8 cellular contexts compared by ENCODE assay signal in genomic region chr12:115504241-115504941, GRCh38.
A peak's percentile ranks its signal among the peaks of the same experiment; 100 is the strongest.
DNase-seq lines count a peak whose midpoint lies in the region; ATAC-seq and TF ChIP-seq lines count a peak whose summit lies in the region.
"Had no signal": no experiment of that assay in that cellular context is flagged by ENCODE, and none has a peak within 500 bp of the region (broad histone marks: within the 10 kb centered on the region; RNA-seq: fewer than 3 reads in every experiment).

No MANE protein-coding gene starts in this region.

- H3K27ac ChIP-seq in angular gyrus (ENCODE audit: low read depth, low read length) (peak overlapping the region; percentile 38), gastrocnemius medialis (peak overlapping the region; percentile 18 to 67 (median 60)), tibial artery (no peak overlapping the region)

- no peak for TF ChIP-seq POLR2A in gastrocnemius medialis (IDR thresholded peaks at IDR 0.05)

- intact Hi-C loops in gastrocnemius medialis (cut with DNase I; ENCODE audit: low total_unique reads) (no loop called here), tibial artery (cut with DNase I; ENCODE audit: low total_unique reads) (no loop called here)

- H3K4me3 ChIP-seq in gastrocnemius medialis = no peak overlapping the region
- H3K4me3 ChIP-seq in tibial artery = no peak overlapping the region

- peak; percentile 61 for ATAC-seq in HG02981 (IDR thresholded peaks at IDR 0.05; ENCODE audit: unreplicated experiment)
- peak; percentile 58 to 59 for ATAC-seq in gastrocnemius medialis

- DNase-seq in GM19240 (ENCODE audit: insufficient read length, low spot score) (peak; percentile 47), gastrocnemius medialis (no peak), tibial artery (no peak), amygdala (lab: John Stamatoyannopoulos, UW) (no peak)
- DNase-seq in activated CD4-positive, alpha-beta T cell treated with anti-CD3 and anti-CD28 coated beads for 4 hours = no peak
- DNase-seq: activated CD4-positive, alpha-beta T cell treated with anti-CD3 and anti-CD28 coated beads for 1 hour had no signal

- H3K27me3 ChIP-seq in gastrocnemius medialis (no peaks in the 10 kb centered on the region), tibial artery (no peaks in the 10 kb centered on the region)

- TF ChIP-seq CTCF in gastrocnemius medialis (IDR thresholded peaks at IDR 0.05 in 4 of 5, conservative IDR thresholded peaks at IDR 0.05 in 1 of 5) (no peak), tibial artery (IDR thresholded peaks at IDR 0.05) (no peak)

- in situ Hi-C loops in gastrocnemius medialis (cut with MboI; ENCODE audit: low sequenced_read_pairs in 4 of 4) = no loop called here

- H3K36me3 ChIP-seq in gastrocnemius medialis (no peaks in the 10 kb centered on the region), tibial artery (no peaks in the 10 kb centered on the region)

- H3K4me1 ChIP-seq in gastrocnemius medialis (peaks cover 0 to 8% of the 10 kb centered on the region in 2 donors), tibial artery (no peaks in the 10 kb centered on the region)

- no peaks in the 10 kb centered on the region for H3K9me3 ChIP-seq in gastrocnemius medialis
- no peaks in the 10 kb centered on the region for H3K9me3 ChIP-seq in tibial artery

Comparison
In these comparisons a context has a peak if more than half of its experiments do, and no peak if none do; other contexts are left out.
1. H3K27ac ChIP-seq: peak in angular gyrus (single experiment) and gastrocnemius medialis (4 of 4); none in tibial artery (0 of 2).